Comparison of ENCODE assay signal across 12 cellular contexts in the genomic region with DNA sequence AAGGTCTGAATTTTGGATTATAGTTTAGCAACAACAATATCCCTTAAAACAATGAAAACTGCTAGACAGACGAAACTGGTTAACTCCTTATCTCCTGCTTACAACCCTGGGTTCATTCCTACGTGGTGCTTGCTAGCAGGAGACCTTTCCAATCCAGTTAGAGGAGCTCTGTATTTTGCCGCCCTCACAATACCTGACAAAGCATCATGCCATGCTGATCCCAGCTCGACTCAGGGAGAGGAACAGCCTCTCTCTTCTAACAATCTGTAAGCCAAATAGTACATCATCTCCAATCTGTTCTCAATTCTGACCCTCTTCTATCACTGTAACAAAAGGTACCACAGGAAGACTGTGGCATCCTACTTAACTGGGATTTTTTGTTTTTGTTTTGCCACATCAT.
"Had no signal": no experiment of that assay in that cellular context is flagged by ENCODE, and none has a peak within 500 bp of the region (broad histone marks: within the 10 kb centered on the region; RNA-seq: fewer than 3 reads in every experiment).

No MANE protein-coding gene starts in this region.

- H2AFZ ChIP-seq: GM23248 had no signal

- H3K9me3 Mint-ChIP-seq: HFFc6, IgD-negative memory B cell had no signal

- ATAC-seq: HCT116, HepG2 had no signal

- DNase-seq: GM23248, GOT3, H7, HFFc6, Karpas-422, KBM-7 had no signal

- H3K4me2 ChIP-seq: KMS-11 had no signal

- H3K4me3 ChIP-seq: GM23248, HAP-1 had no signal

- H3K9ac ChIP-seq: GM23248, KMS-11 had no signal

- H3K27me3 Mint-ChIP-seq: IgD-negative memory B cell had no signal

- H3K4me3 Mint-ChIP-seq: HFFc6, IgD-negative memory B cell had no signal

- H3K27ac Mint-ChIP-seq: HFFc6, IgD-negative memory B cell had no signal

- H3K27ac ChIP-seq: GM23248, HL-60, KMS-11 had no signal

- H3K36me3 ChIP-seq: HAP-1 had no signal

- H3K9me3 ChIP-seq: HAP-1 had no signal
